37 cellular contexts compared by ENCODE assay signal in genomic region chr6:83685481-83685880, GRCh38. TPM values are rescaled to one million over a fixed set of nuclear protein-coding genes. Genes with fewer than 3 reads are reported as not detected.
"Had no signal": no experiment of that assay in that cellular context is flagged by ENCODE, and none has a peak within 500 bp of the region (broad histone marks: within the 10 kb centered on the region; RNA-seq: fewer than 3 reads in every experiment).

No MANE protein-coding gene starts in this region.

- H3K4me3 ChIP-seq: MG63 had no signal

- DNase-seq: Karpas-422, Kasumi-1, MG63, MM.1S, MV-4-11, NCI-H1048, NCI-H1092, NCI-H1092 treated with DMSO at 0.1 percent for 48 hours, NCI-H1105, NCI-H1105 treated with DMSO at 0.1 percent for 48 hours, NCI-H1417, NCI-H1417 treated with DMSO at 0.1 percent for 48 hours, NCI-H1436, NCI-H1436 treated with DMSO at 0.1 percent for 48 hours, NCI-H146, NCI-H1694, NCI-H1694 treated with DMSO at 0.1 percent for 48 hours, NCI-H187, NCI-H187 treated with DMSO at 0.1 percent for 48 hours, NCI-H1930, NCI-H2029, NCI-H2029 treated with DMSO at 0.1 percent for 48 hours, NCI-H2081, NCI-H2081 treated with DMSO at 0.1 percent for 48 hours, NCI-H2107, NCI-H2171, NCI-H2171 treated with DMSO at 0.1 percent for 48 hours, NCI-H2227 treated with DMSO at 0.1 percent for 48 hours, NCI-H226, NCI-H345, NCI-H446, NCI-H446 treated with DMSO at 0.1 percent for 48 hours, NCI-H510A, NCI-H510A treated with DMSO at 0.1 percent for 48 hours had no signal

- H3K9me3 ChIP-seq: MG63 had no signal

- H3K36me3 ChIP-seq: MG63 had no signal

RNA-seq across cellular contexts. Expression of gene SNAP91, which starts 23.4 kb away (rescaled TPM):
- total RNA-seq: LHCN-M2, M059J, MCF 10A had no signal
